13 cellular contexts compared by ENCODE assay signal in the genomic region with DNA sequence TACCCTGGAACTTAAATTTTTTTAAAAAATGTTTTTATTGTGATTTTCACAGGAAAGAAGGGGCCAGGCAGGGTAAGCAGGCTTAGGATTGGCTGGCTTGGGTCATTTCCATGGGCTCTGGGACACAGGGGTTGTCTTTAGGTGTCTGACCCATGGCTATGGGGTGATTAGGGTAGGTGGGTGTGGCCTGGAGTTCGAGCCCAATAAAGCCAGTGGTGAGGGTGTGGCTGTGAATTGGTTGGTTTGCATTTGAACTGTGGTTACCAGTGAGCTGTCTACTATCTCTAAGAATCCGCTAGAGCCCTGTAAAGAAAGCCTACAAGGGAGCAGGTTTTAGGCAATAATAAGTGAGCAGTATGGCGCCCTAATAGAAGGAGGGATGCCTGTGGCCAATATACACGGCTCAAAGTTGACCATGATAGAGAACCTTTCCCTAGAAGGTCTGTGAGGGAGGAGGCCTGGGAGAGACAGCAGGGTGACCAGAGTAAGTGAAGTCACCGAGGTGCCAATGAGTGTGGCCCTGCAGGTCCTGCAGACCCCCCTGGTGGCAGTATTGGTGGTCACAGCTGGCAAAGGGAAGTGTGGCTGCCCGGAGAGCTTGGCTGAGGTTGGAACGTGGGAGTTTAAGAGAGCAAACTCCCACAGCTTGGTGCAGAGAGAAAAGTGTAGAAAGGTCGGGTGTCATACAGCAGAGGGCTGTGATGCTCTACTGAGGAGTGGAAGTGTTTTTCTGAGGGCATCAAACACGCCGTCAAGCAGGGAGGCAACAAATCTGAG.
"Had no signal": no experiment of that assay in that cellular context is flagged by ENCODE, and none has a peak within 500 bp of the region (broad histone marks: within the 10 kb centered on the region; RNA-seq: fewer than 3 reads in every experiment).

No MANE protein-coding gene starts in this region.

- H3K4me1 ChIP-seq: esophagus squamous epithelium, uterus had no signal

- ATAC-seq: activated CD8-positive, alpha-beta T cell treated with anti-CD3 and anti-CD28 coated beads, Interleukin-2, amount 10 ng/mL, durations not matched to agents 7 days and 5 days; left cardiac atrium had no signal

- H3K4me3 Mint-ChIP-seq: activated CD8-positive, alpha-beta T cell treated with anti-CD3 and anti-CD28 coated beads, Interleukin-2, amount 10 ng/mL, durations not matched to agents 7 days and 5 days; natural killer cell treated with Interleukin-12 subunit alpha and Interleukin-12 subunit beta and Interleukin-15 and Interleukin-18, amount 100 ng/mL, for 72 hours had no signal

- H3K36me3 ChIP-seq: esophagus squamous epithelium, ovary, uterus had no signal

- FAIRE-seq: astrocyte had no signal

- H3K27ac ChIP-seq: esophagus squamous epithelium, ovary, uterus, VCaP had no signal

- H3K27me3 ChIP-seq: ovary, uterus had no signal

- H3K4me3 ChIP-seq: esophagus squamous epithelium, ovary, uterus had no signal

- DNase-seq: activated CD4-positive, alpha-beta T cell treated with anti-CD3 and anti-CD28 coated beads for 48 hours; activated CD8-positive, alpha-beta memory T cell treated with anti-CD3 and anti-CD28 coated beads, Interleukin-2, amount 50 U/mL, for 48 hours; activated CD8-positive, alpha-beta T cell treated with anti-CD3 and anti-CD28 coated beads, Interleukin-2, amount 10 ng/mL, durations not matched to agents 7 days and 5 days; esophagus squamous epithelium; foreskin fibroblast; glutamatergic neuron; left cardiac atrium; ovary; T-helper 9 cell; uterus had no signal

- H3K9me3 Mint-ChIP-seq: natural killer cell treated with Interleukin-12 subunit alpha and Interleukin-12 subunit beta and Interleukin-15 and Interleukin-18, amount 100 ng/mL, for 72 hours had no signal

- H3K9me3 ChIP-seq: esophagus squamous epithelium, ovary, uterus had no signal

- H3K27ac Mint-ChIP-seq: activated CD8-positive, alpha-beta T cell treated with anti-CD3 and anti-CD28 coated beads, Interleukin-2, amount 10 ng/mL, durations not matched to agents 7 days and 5 days; natural killer cell treated with Interleukin-12 subunit alpha and Interleukin-12 subunit beta and Interleukin-15 and Interleukin-18, amount 100 ng/mL, for 72 hours had no signal

- H3K36me3 Mint-ChIP-seq: natural killer cell treated with Interleukin-12 subunit alpha and Interleukin-12 subunit beta and Interleukin-15 and Interleukin-18, amount 100 ng/mL, for 72 hours had no signal
